1 cellular context compared by ENCODE assay signal in the genomic region with DNA sequence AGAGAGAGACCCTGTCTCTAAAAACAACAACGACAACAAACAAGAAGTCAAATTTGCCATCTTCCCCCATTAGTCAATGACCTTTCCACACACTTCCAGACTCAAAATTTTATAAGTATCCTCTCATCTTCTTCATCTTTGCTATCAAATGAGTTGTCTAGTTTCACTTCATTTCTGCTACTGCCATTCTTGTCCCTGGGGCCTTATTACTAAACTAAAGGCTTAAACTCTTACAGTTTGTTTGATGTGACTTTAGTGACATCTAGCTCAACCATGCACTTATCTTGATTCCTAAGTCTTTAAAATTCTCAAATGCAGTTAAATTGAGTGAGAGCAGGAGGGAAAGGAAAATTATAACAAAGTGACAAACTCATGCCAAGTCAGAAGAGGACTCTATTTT.
TF ChIP-seq lines count a peak whose summit lies in the region.

No MANE protein-coding gene starts in this region.

TF ChIP-seq in SK-N-SH treated with all-trans-retinoic acid at 6 μM for 48 hours, 23 proteins besides CTCF, POLR2A, EP300 and RAD21 (continued from another document):
- TF ChIP-seq ISL1 (CRISPR knock-in tag; IDR thresholded peaks at IDR 0.05) (no peak), CSDC2 (CRISPR knock-in tag; IDR thresholded peaks at IDR 0.05) (no peak), ESRRG (CRISPR knock-in tag; IDR thresholded peaks at IDR 0.05) (no peak), ARNTL (CRISPR knock-in tag; IDR thresholded peaks at IDR 0.05; ENCODE audit: borderline replicate concordance, low read depth) (no peak)
- TF ChIP-seq, protein P1, sequence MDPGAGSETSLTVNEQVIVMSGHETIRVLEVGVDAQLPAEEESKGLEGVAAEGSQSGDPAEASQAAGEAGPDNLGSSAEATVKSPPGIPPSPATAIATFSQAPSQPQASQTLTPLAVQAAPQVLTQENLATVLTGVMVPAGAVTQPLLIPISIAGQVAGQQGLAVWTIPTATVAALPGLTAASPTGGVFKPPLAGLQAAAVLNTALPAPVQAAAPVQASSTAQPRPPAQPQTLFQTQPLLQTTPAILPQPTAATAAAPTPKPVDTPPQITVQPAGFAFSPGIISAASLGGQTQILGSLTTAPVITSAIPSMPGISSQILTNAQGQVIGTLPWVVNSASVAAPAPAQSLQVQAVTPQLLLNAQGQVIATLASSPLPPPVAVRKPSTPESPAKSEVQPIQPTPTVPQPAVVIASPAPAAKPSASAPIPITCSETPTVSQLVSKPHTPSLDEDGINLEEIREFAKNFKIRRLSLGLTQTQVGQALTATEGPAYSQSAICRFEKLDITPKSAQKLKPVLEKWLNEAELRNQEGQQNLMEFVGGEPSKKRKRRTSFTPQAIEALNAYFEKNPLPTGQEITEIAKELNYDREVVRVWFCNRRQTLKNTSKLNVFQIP (CRISPR knock-in tag; IDR thresholded peaks at IDR 0.05; ENCODE audit: borderline replicate concordance, low read depth): no peak
- TF ChIP-seq, protein P2, sequence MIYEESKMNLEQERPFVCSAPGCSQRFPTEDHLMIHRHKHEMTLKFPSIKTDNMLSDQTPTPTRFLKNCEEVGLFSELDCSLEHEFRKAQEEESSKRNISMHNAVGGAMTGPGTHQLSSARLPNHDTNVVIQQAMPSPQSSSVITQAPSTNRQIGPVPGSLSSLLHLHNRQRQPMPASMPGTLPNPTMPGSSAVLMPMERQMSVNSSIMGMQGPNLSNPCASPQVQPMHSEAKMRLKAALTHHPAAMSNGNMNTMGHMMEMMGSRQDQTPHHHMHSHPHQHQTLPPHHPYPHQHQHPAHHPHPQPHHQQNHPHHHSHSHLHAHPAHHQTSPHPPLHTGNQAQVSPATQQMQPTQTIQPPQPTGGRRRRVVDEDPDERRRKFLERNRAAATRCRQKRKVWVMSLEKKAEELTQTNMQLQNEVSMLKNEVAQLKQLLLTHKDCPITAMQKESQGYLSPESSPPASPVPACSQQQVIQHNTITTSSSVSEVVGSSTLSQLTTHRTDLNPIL (CRISPR knock-in tag; IDR thresholded peaks at IDR 0.05; ENCODE audit: low read depth): no peak
TF ChIP-seq in SK-N-SH treated with all-trans-retinoic acid at 6 μM for 48 hours: peak in this region for 0.
